Comparison of ENCODE assay signal across 14 cellular contexts in genomic region chr5:32153723-32154122, GRCh38. TPM values are rescaled to one million over a fixed set of nuclear protein-coding genes. Genes with fewer than 3 reads are reported as not detected.
DNase-seq lines count a peak whose midpoint lies in the region; ATAC-seq and TF ChIP-seq lines count a peak whose summit lies in the region.
"Had no signal": no experiment of that assay in that cellular context is flagged by ENCODE, and none has a peak within 500 bp of the region (broad histone marks: within the 10 kb centered on the region; RNA-seq: fewer than 3 reads in every experiment).

No MANE protein-coding gene starts in this region.

- no peak for TF ChIP-seq CTCF in left ventricle myocardium inferior (IDR thresholded peaks at IDR 0.05; ENCODE audit: borderline replicate concordance)
- no peak for TF ChIP-seq CTCF in gastrocnemius medialis (IDR thresholded peaks at IDR 0.05 in 4 of 5, conservative IDR thresholded peaks at IDR 0.05 in 1 of 5)

- CTCF ChIA-PET in activated CD8-positive, alpha-beta T cell treated with anti-CD3 and anti-CD28 coated beads, Interleukin-2, amount 10 ng/mL, durations not matched to agents 7 days and 5 days (lab: Charles Lee), result interaction anchor here (1.3 kb wide), 1 partner anchor 11 kb away, joined by 3 read pairs; no protein-coding TSS in a partner anchor

- no peak overlapping the region for H3K4me3 Mint-ChIP-seq in activated CD8-positive, alpha-beta T cell treated with anti-CD3 and anti-CD28 coated beads, Interleukin-2, amount 10 ng/mL, durations not matched to agents 7 days and 5 days
- H3K4me3 Mint-ChIP-seq: dendritic cell treated with granulocyte-macrophage colony-stimulating factor and Interleukin-4, amounts not matched to agents 40 ng/mL and 50 ng/mL, for 4 days had no signal

- no peaks in the 10 kb centered on the region for H3K27me3 Mint-ChIP-seq in activated CD8-positive, alpha-beta T cell treated with anti-CD3 and anti-CD28 coated beads, Interleukin-2, amount 10 ng/mL, durations not matched to agents 7 days and 5 days (ENCODE audit: low read depth)
- H3K27me3 Mint-ChIP-seq: dendritic cell treated with granulocyte-macrophage colony-stimulating factor and Interleukin-4, amounts not matched to agents 40 ng/mL and 50 ng/mL, for 4 days had no signal

- H3K27ac ChIP-seq in left ventricle myocardium inferior (replicated peaks) (peak overlapping the region; percentile 53), gastrocnemius medialis (peak overlapping the region in 3 of 4 donors; percentile 11 to 48 (median 37))

- no peaks in the 10 kb centered on the region for H3K27me3 ChIP-seq in left ventricle myocardium inferior (ENCODE audit: low read depth)
- H3K27me3 ChIP-seq in gastrocnemius medialis, result no peaks in the 10 kb centered on the region
- H3K27me3 ChIP-seq: adrenal gland had no signal

- intact Hi-C loops in Right ventricle myocardium inferior (cut with DNase I), result no loop called here
- intact Hi-C loops in cardiac septum (cut with DNase I), result no loop called here
- intact Hi-C loops in left ventricle myocardium inferior (cut with micrococcal nuclease), result no loop called here
- intact Hi-C loops in gastrocnemius medialis (cut with DNase I; ENCODE audit: low total_unique reads), result no loop called here

- peak overlapping the region; percentile 23 for H3K27ac Mint-ChIP-seq in activated CD8-positive, alpha-beta T cell treated with anti-CD3 and anti-CD28 coated beads, Interleukin-2, amount 10 ng/mL, durations not matched to agents 7 days and 5 days
- H3K27ac Mint-ChIP-seq: dendritic cell treated with granulocyte-macrophage colony-stimulating factor and Interleukin-4, amounts not matched to agents 40 ng/mL and 50 ng/mL, for 4 days had no signal

- H3K4me1 Mint-ChIP-seq in activated CD8-positive, alpha-beta T cell treated with anti-CD3 and anti-CD28 coated beads, Interleukin-2, amount 10 ng/mL, durations not matched to agents 7 days and 5 days (ENCODE audit: low read depth), result peaks cover 23% of the 10 kb centered on the region

- H3K36me3 Mint-ChIP-seq in activated CD8-positive, alpha-beta T cell treated with anti-CD3 and anti-CD28 coated beads, Interleukin-2, amount 10 ng/mL, durations not matched to agents 7 days and 5 days (ENCODE audit: low read depth), result peaks cover 31% of the 10 kb centered on the region

- H3K36me3 ChIP-seq in left ventricle myocardium inferior, result no peaks in the 10 kb centered on the region
- no peaks in the 10 kb centered on the region for H3K36me3 ChIP-seq in gastrocnemius medialis
- H3K36me3 ChIP-seq: adrenal gland had no signal

- peaks cover 91% of the 10 kb centered on the region for H3K4me1 ChIP-seq in left ventricle myocardium inferior
- peaks cover 57 to 67% of the 10 kb centered on the region in 2 donors for H3K4me1 ChIP-seq in gastrocnemius medialis

- peak; percentile 63 for ATAC-seq in Right ventricle myocardium inferior
- no peak for ATAC-seq in activated CD8-positive, alpha-beta T cell treated with anti-CD3 and anti-CD28 coated beads, Interleukin-2, amount 10 ng/mL, durations not matched to agents 7 days and 5 days
- no peak for ATAC-seq in gastrocnemius medialis
- no peak for ATAC-seq in HG03565 (IDR thresholded peaks at IDR 0.05; ENCODE audit: unreplicated experiment)

- DNase-seq in Right ventricle myocardium inferior (ENCODE audit: missing footprints) (no peak), cardiac septum (ENCODE audit: low spot score) (no peak), left ventricle myocardium inferior (no peak), gastrocnemius medialis (no peak), SKM-1 treated with dmso at 0.1 percent for 144 hours (lab: John Stamatoyannopoulos, UW; ENCODE audit: unreplicated experiment) (no peak), H4 (ENCODE audit: low spot score) (no peak)
- DNase-seq in activated CD8-positive, alpha-beta T cell treated with anti-CD3 and anti-CD28 coated beads, Interleukin-2, amount 10 ng/mL, durations not matched to agents 7 days and 5 days, result no peak
- DNase-seq: activated T-cell treated with anti-CD3 and anti-CD28 coated beads for 4 hours; adrenal gland; NCI-H1105 treated with DMSO at 0.1 percent for 48 hours; stimulated activated naive CD4-positive, alpha-beta T cell treated with Interleukin-2 at 50 U/mL for 16 hours; SW 1271 had no signal

- in situ Hi-C loops in gastrocnemius medialis (cut with MboI; ENCODE audit: low sequenced_read_pairs in 4 of 4), result loop anchor here in 1 of 4 donors (25.0 kb wide), 1 partner anchor 434 kb away; the partner anchor contains the start of gene SUB1

- POLR2A ChIA-PET in activated CD8-positive, alpha-beta T cell treated with anti-CD3 and anti-CD28 coated beads, Interleukin-2, amount 10 ng/mL, durations not matched to agents 7 days and 5 days (lab: Charles Lee), result no interaction called here

- H3K9me3 Mint-ChIP-seq in activated CD8-positive, alpha-beta T cell treated with anti-CD3 and anti-CD28 coated beads, Interleukin-2, amount 10 ng/mL, durations not matched to agents 7 days and 5 days (ENCODE audit: insufficient read depth), result no peaks in the 10 kb centered on the region
- H3K9me3 Mint-ChIP-seq: dendritic cell treated with granulocyte-macrophage colony-stimulating factor and Interleukin-4, amounts not matched to agents 40 ng/mL and 50 ng/mL, for 4 days had no signal

- H3K9me3 ChIP-seq in left ventricle myocardium inferior (replicated peaks) (no peaks in the 10 kb centered on the region), gastrocnemius medialis (no peaks in the 10 kb centered on the region)

- TF ChIP-seq POLR2A in gastrocnemius medialis (IDR thresholded peaks at IDR 0.05), result no peak

- no peak overlapping the region for H3K4me3 ChIP-seq in left ventricle myocardium inferior
- no peak overlapping the region for H3K4me3 ChIP-seq in gastrocnemius medialis
- H3K4me3 ChIP-seq: adrenal gland had no signal

RNA-seq across cellular contexts. Expression of gene GOLPH3, which starts 20.4 kb away (rescaled TPM):
- 42.3 TPM for total RNA-seq in Right ventricle myocardium inferior
- total RNA-seq in cardiac septum, result 52.0 TPM
- 10 to 100 TPM; 70.7 to 73.7 TPM for total RNA-seq in activated CD8-positive, alpha-beta T cell treated with anti-CD3 and anti-CD28 coated beads, Interleukin-2, amount 10 ng/mL, durations not matched to agents 7 days and 5 days
- 42.8 TPM for total RNA-seq in left ventricle myocardium inferior
- 10 to 100 TPM; 34.9 to 77.8 (median 46.1) TPM for total RNA-seq in gastrocnemius medialis
- 41.1 and 52.2 TPM in 2 replicates for total RNA-seq in H4 (2014; rRNA removed; shearing (Covaris generic))
